31 cellular contexts compared by ENCODE assay signal in genomic region chr22:30383061-30383460, GRCh38.
"Had no signal": no experiment of that assay in that cellular context is flagged by ENCODE, and none has a peak within 500 bp of the region (broad histone marks: within the 10 kb centered on the region; RNA-seq: fewer than 3 reads in every experiment).

No MANE protein-coding gene starts in this region.

- H2AFZ ChIP-seq: neural progenitor cell, parathyroid adenoma had no signal

- H3K36me3 ChIP-seq: neural progenitor cell, ovary, right lobe of liver, transverse colon, uterus had no signal

- H3K27me3 Mint-ChIP-seq: naive B cell; naive thymus-derived CD8-positive, alpha-beta T cell; stimulated activated memory B cell treated with anti-CD40 and anti-IgM and Interleukin-4, amounts not matched to agents 10 μg/mL and 1 μg/mL and 100 μg/mL, for 72 hours; stimulated activated naive CD8-positive, alpha-beta T cell treated with anti-CD3 and anti-CD28 coated beads, Interleukin-15, amount 100 ng/mL, for 72 hours; type B pancreatic cell had no signal

- H3K79me2 ChIP-seq: parathyroid adenoma had no signal

- H3K4me3 Mint-ChIP-seq: natural killer cell treated with Interleukin-12 subunit alpha and Interleukin-12 subunit beta and Interleukin-15 and Interleukin-18, amount 100 ng/mL, for 72 hours; neural progenitor cell; stimulated activated memory B cell treated with anti-CD40 and anti-IgM and Interleukin-4, amounts not matched to agents 10 μg/mL and 1 μg/mL and 100 μg/mL, for 72 hours; stimulated activated naive CD8-positive, alpha-beta T cell treated with anti-CD3 and anti-CD28 coated beads, Interleukin-15, amount 100 ng/mL, for 72 hours had no signal

- H3K4me2 ChIP-seq: neural progenitor cell, smooth muscle cell had no signal

- H3K9me3 Mint-ChIP-seq: naive B cell; naive thymus-derived CD8-positive, alpha-beta T cell; natural killer cell treated with Interleukin-12 subunit alpha and Interleukin-12 subunit beta and Interleukin-15 and Interleukin-18, amount 100 ng/mL, for 72 hours; neural progenitor cell; stimulated activated memory B cell treated with anti-CD40 and anti-IgM and Interleukin-4, amounts not matched to agents 10 μg/mL and 1 μg/mL and 100 μg/mL, for 72 hours; stimulated activated naive CD8-positive, alpha-beta T cell treated with anti-CD3 and anti-CD28 coated beads, Interleukin-15, amount 100 ng/mL, for 72 hours; type B pancreatic cell had no signal

- H3K9ac ChIP-seq: neural progenitor cell, parathyroid adenoma had no signal

- H3K36me3 Mint-ChIP-seq: naive B cell; naive thymus-derived CD8-positive, alpha-beta T cell; natural killer cell treated with Interleukin-12 subunit alpha and Interleukin-12 subunit beta and Interleukin-15 and Interleukin-18, amount 100 ng/mL, for 72 hours; type B pancreatic cell had no signal

- H3K27me3 ChIP-seq: neural progenitor cell, ovary, right lobe of liver, spleen, suprapubic skin, testis, tibial artery, transverse colon, upper lobe of right lung, uterus had no signal

- H3K9me3 ChIP-seq: ovary, psoas muscle, right lobe of liver, spleen, suprapubic skin, testis, tibial artery, transverse colon, upper lobe of right lung, uterus had no signal

- H3K27ac Mint-ChIP-seq: naive B cell; natural killer cell treated with Interleukin-12 subunit alpha and Interleukin-12 subunit beta and Interleukin-15 and Interleukin-18, amount 100 ng/mL, for 72 hours; neural progenitor cell; progenitor cell of endocrine pancreas; stimulated activated memory B cell treated with anti-CD40 and anti-IgM and Interleukin-4, amounts not matched to agents 10 μg/mL and 1 μg/mL and 100 μg/mL, for 72 hours; stimulated activated naive CD8-positive, alpha-beta T cell treated with anti-CD3 and anti-CD28 coated beads, Interleukin-15, amount 100 ng/mL, for 72 hours; type B pancreatic cell had no signal

- H3K27ac ChIP-seq: neural progenitor cell, ovary, parathyroid adenoma, psoas muscle, right lobe of liver, skin epidermis, spleen, suprapubic skin, testis, tibial artery, transverse colon, upper lobe of right lung, uterus had no signal

- DNase-seq: naive B cell; naive thymus-derived CD8-positive, alpha-beta T cell; ovary; posterior cingulate gyrus; psoas muscle; right cardiac atrium; right lobe of liver; spleen; stimulated activated CD4-positive, alpha-beta T cell treated with anti-CD3 and anti-CD28 coated beads, Interleukin-12 subunit alpha, Interleukin-12 subunit beta, amount 100 ng/mL, for 4 hours; stimulated activated CD4-positive, alpha-beta T cell treated with anti-CD3 and anti-CD28 coated beads, Interleukin-1b, Interleukin-23, amount 100 ng/mL, for 48 hours; stimulated activated CD4-positive, alpha-beta T cell treated with anti-CD3 and anti-CD28 coated beads, Interleukin-4, amount 100 ng/mL, for 1 hour; stimulated activated CD4-positive, alpha-beta T cell treated with anti-CD3 and anti-CD28 coated beads, Interleukin-4, amount 100 ng/mL, for 4 hours; stimulated activated CD8-positive, alpha-beta memory T cell treated with anti-CD3 and anti-CD28 coated beads, Interleukin-4, amount 100 ng/mL, for 48 hours; stimulated activated naive CD4-positive, alpha-beta T cell; stimulated activated naive CD8-positive, alpha-beta T cell treated with anti-CD3 and anti-CD28 coated beads, Interleukin-15, amount 100 ng/mL, for 72 hours; stimulated activated naive CD8-positive, alpha-beta T cell treated with anti-CD3 and anti-CD28 coated beads, Interleukin-15, Interleukin-2, amounts not matched to agents 100 U/mL and 50 U/mL, for 24 hours; substantia nigra; testis; tibial artery; transverse colon; upper lobe of right lung; uterus had no signal

- H3K4me3 ChIP-seq: neural progenitor cell, ovary, psoas muscle, right lobe of liver, skin epidermis, smooth muscle cell, spleen, suprapubic skin, testis, tibial artery, transverse colon, upper lobe of right lung, uterus had no signal

- ATAC-seq: naive thymus-derived CD8-positive, alpha-beta T cell; natural killer cell treated with Interleukin-12 subunit alpha and Interleukin-12 subunit beta and Interleukin-15 and Interleukin-18, amount 100 ng/mL, for 72 hours; psoas muscle; right lobe of liver; stimulated activated memory B cell treated with anti-CD40 and anti-IgM and Interleukin-4, amounts not matched to agents 10 μg/mL and 1 μg/mL and 100 μg/mL, for 72 hours; stimulated activated naive CD8-positive, alpha-beta T cell treated with anti-CD3 and anti-CD28 coated beads, Interleukin-15, amount 100 ng/mL, for 72 hours; stimulated activated naive CD8-positive, alpha-beta T cell treated with anti-CD3 and anti-CD28 coated beads, Interleukin-15, Interleukin-2, amounts not matched to agents 100 U/mL and 50 U/mL, for 24 hours; upper lobe of right lung had no signal
